Comparison of ENCODE assay signal across 8 cellular contexts in genomic region chr15:40436116-40436891, GRCh38. TPM values are rescaled to one million over a fixed set of nuclear protein-coding genes. Genes with fewer than 3 reads are reported as not detected.
A peak's percentile ranks its signal among the peaks of the same experiment; 100 is the strongest.
DNase-seq lines count a peak whose midpoint lies in the region; ATAC-seq and TF ChIP-seq lines count a peak whose summit lies in the region.

No MANE protein-coding gene starts in this region.

- peak overlapping the region; percentile 71 for H3K4me3 ChIP-seq in coronary artery

- H3K36me3 Mint-ChIP-seq in CD14-positive monocyte (peaks cover 7 to 11% of the 10 kb centered on the region in 2 donors), IgD-negative memory B cell (peaks cover 4% of the 10 kb centered on the region), natural killer cell (no peaks in the 10 kb centered on the region)

- H3K9me3 Mint-ChIP-seq in CD14-positive monocyte (peaks cover 0 to 27% (median 6%) of the 10 kb centered on the region in 7 donors), IgD-negative memory B cell (no peaks in the 10 kb centered on the region), natural killer cell (no peaks in the 10 kb centered on the region)

- intact Hi-C loops in CD14-positive monocyte (cut with micrococcal nuclease) (no loop called here), natural killer cell (cut with micrococcal nuclease) (no loop called here)

- TF ChIP-seq CTCF in CD14-positive monocyte (IDR thresholded peaks at IDR 0.05) (no peak), coronary artery (IDR thresholded peaks at IDR 0.05) (no peak), natural killer cell (IDR thresholded peaks at IDR 0.05) (no peak)

- DNase-seq in CD14-positive monocyte (ENCODE audit: low spot score) (no peak), coronary artery (ENCODE audit: low spot score) (no peak), natural killer cell (no peak), KBM-7 (no peak), MV-4-11 (lab: John Stamatoyannopoulos, UW) (no peak), NOMO-1 treated with DMSO at 0.1 percent for 48 hours (lab: John Stamatoyannopoulos, UW; ENCODE audit: unreplicated experiment) (no peak)

- H3K27me3 Mint-ChIP-seq in CD14-positive monocyte (ENCODE audit: low read depth in 3 of 3) (peaks cover 62 to 70% (median 69%) of the 10 kb centered on the region in 3 donors), IgD-negative memory B cell (peaks cover 34% of the 10 kb centered on the region), natural killer cell (ENCODE audit: low read depth in 2 of 2) (peaks cover 13 to 27% of the 10 kb centered on the region in 2 donors)

- H3K4me3 Mint-ChIP-seq in CD14-positive monocyte (peak overlapping the region; percentile 24 to 71), IgD-negative memory B cell (peak overlapping the region; percentile 50 to 83 (median 79)), natural killer cell (peak overlapping the region; percentile 65)

- H3K27ac Mint-ChIP-seq in CD14-positive monocyte = no peak overlapping the region
- H3K27ac Mint-ChIP-seq in IgD-negative memory B cell = peak overlapping the region in 1 of 3 donors; percentile 52
- peak overlapping the region in 1 of 2 donors; percentile 63 for H3K27ac Mint-ChIP-seq in natural killer cell

- in situ Hi-C loops in KBM-7 (cut with MboI; ENCODE audit: low pct_unique_long_range_greater_than_20kb, low sequenced_read_pairs) = no loop called here

- peaks cover 28% of the 10 kb centered on the region for H3K4me1 Mint-ChIP-seq in CD14-positive monocyte
- peaks cover 15 to 18% (median 16%) of the 10 kb centered on the region in 3 donors for H3K4me1 Mint-ChIP-seq in IgD-negative memory B cell
- peaks cover 19 to 49% of the 10 kb centered on the region in 2 donors for H3K4me1 Mint-ChIP-seq in natural killer cell

- ATAC-seq in natural killer cell (no peak), HG03175 (IDR thresholded peaks at IDR 0.05; ENCODE audit: unreplicated experiment) (no peak)

- H3K27ac ChIP-seq in coronary artery = no peak overlapping the region

RNA-seq across cellular contexts. Expression of gene BAHD1, which starts 4.4 kb away (rescaled TPM):
- polyA plus RNA-seq in CD14-positive monocyte = under 1 TPM; 0.67 to 0.79 TPM
- 2.3 TPM for polyA plus RNA-seq in IgD-negative memory B cell
- 10 to 100 TPM; 29.4 to 48.9 (median 41.8) TPM for total RNA-seq in natural killer cell

RNA-seq across cellular contexts. Expression of gene IVD, which starts 30.7 kb away (rescaled TPM):
- polyA plus RNA-seq in CD14-positive monocyte (10 to 100 TPM; 28.6 to 31.3 TPM), IgD-negative memory B cell (55.5 TPM)
- total RNA-seq in natural killer cell = 10 to 100 TPM; 56.2 to 76.8 (median 67.3) TPM

RNA-seq across cellular contexts. Expression of gene CHST14, which starts 34.5 kb away (rescaled TPM):
- 1 to 10 TPM in 1 of 2 donors, under 1 TPM in 1; 0.85 to 1.2 TPM for polyA plus RNA-seq in CD14-positive monocyte
- 1.8 TPM for polyA plus RNA-seq in IgD-negative memory B cell
- total RNA-seq in natural killer cell = 10 to 100 TPM in 2 of 3 donors, 1 to 10 TPM in 1; 9.8 to 16.7 (median 12.9) TPM

RNA-seq across cellular contexts. Expression of gene KNSTRN, which starts 53.8 kb away (rescaled TPM):
- polyA plus RNA-seq in CD14-positive monocyte (1 to 10 TPM; 5.4 to 7.9 TPM), IgD-negative memory B cell (4.6 TPM)
- total RNA-seq in natural killer cell = 1 to 10 TPM; 5.4 to 7.6 (median 5.6) TPM
